In genomic region chr16:87297918-87298631, GRCh38 we compare ENCODE assay signal across 8 cellular contexts. TPM values are rescaled to one million over a fixed set of nuclear protein-coding genes. Genes with fewer than 3 reads are reported as not detected.
DNase-seq lines count a peak whose midpoint lies in the region; TF ChIP-seq lines count a peak whose summit lies in the region.

No MANE protein-coding gene starts in this region.

- H3K4me3 ChIP-seq in GM06990 (replicated peaks; ENCODE audit: low read depth, low read length): no peak overlapping the region

- DNase-seq in GM06990 (ENCODE audit: extremely low read depth, insufficient read length) (no peak), NCI-H748 treated with DMSO at 0.1 percent for 48 hours (lab: John Stamatoyannopoulos, UW) (peak; percentile 1), iPS-NIHi11 (ENCODE audit: low spot score) (peak; percentile 83), GOT3 (lab: John Stamatoyannopoulos, UW) (no peak), NCI-H510A (lab: John Stamatoyannopoulos, UW) (no peak), dedifferentiated amniotic fluid mesenchymal stem cell (ENCODE audit: extremely low spot score) (no peak)
- peak; percentile 26 for DNase-seq in activated naive CD8-positive, alpha-beta T cell treated with anti-CD3 and anti-CD28 coated beads for 36 hours
- peak; percentile 66 for DNase-seq in stimulated activated CD8-positive, alpha-beta memory T cell treated with anti-CD3 and anti-CD28 coated beads, Interleukin-4, amount 100 ng/mL, for 48 hours

- no peak overlapping the region for H3K4me3 Mint-ChIP-seq in activated naive CD8-positive, alpha-beta T cell treated with anti-CD3 and anti-CD28 coated beads for 36 hours

- no peaks in the 10 kb centered on the region for H3K9me3 Mint-ChIP-seq in activated naive CD8-positive, alpha-beta T cell treated with anti-CD3 and anti-CD28 coated beads for 36 hours

- no peaks in the 10 kb centered on the region for H3K27me3 Mint-ChIP-seq in activated naive CD8-positive, alpha-beta T cell treated with anti-CD3 and anti-CD28 coated beads for 36 hours

- no peaks in the 10 kb centered on the region for H3K36me3 ChIP-seq in GM06990 (ENCODE audit: control insufficient read depth, insufficient read depth, low read length)

- no peak overlapping the region for H3K27ac Mint-ChIP-seq in activated naive CD8-positive, alpha-beta T cell treated with anti-CD3 and anti-CD28 coated beads for 36 hours

- TF ChIP-seq CTCF in GM06990 (IDR thresholded peaks at IDR 0.05; ENCODE audit: insufficient read depth, low read length, poor library complexity, severe bottlenecking): peak; percentile 73

- H3K36me3 Mint-ChIP-seq in activated naive CD8-positive, alpha-beta T cell treated with anti-CD3 and anti-CD28 coated beads for 36 hours: peaks cover 1% of the 10 kb centered on the region

- H3K27me3 ChIP-seq in GM06990 (replicated peaks; ENCODE audit: control insufficient read depth, insufficient read depth, low read length): no peaks in the 10 kb centered on the region

- peaks cover 2% of the 10 kb centered on the region for H3K4me1 Mint-ChIP-seq in activated naive CD8-positive, alpha-beta T cell treated with anti-CD3 and anti-CD28 coated beads for 36 hours

RNA-seq across cellular contexts. Expression of gene C16orf95, which starts 19.1 kb away (rescaled TPM):
- 10 to 100 TPM in 1 of 2 experiments, 1 to 10 TPM in 1; 9.9 to 11.4 TPM for total RNA-seq in activated naive CD8-positive, alpha-beta T cell treated with anti-CD3 and anti-CD28 coated beads for 36 hours

Comparison
In these comparisons a context has a peak if more than half of its experiments do, and no peak if none do; other contexts are left out.
1. DNase-seq: peak in NCI-H748 treated with DMSO at 0.1 percent for 48 hours (single experiment), activated naive CD8-positive, alpha-beta T cell treated with anti-CD3 and anti-CD28 coated beads for 36 hours (single experiment), iPS-NIHi11 (single experiment) and stimulated activated CD8-positive, alpha-beta memory T cell treated with anti-CD3 and anti-CD28 coated beads, Interleukin-4, amount 100 ng/mL, for 48 hours (single experiment); none in GM06990 (single experiment), GOT3 (single experiment), NCI-H510A (single experiment) and dedifferentiated amniotic fluid mesenchymal stem cell (single experiment).